21 cellular contexts compared by ENCODE assay signal in genomic region chr20:2794202-2794748, GRCh38. TPM values are rescaled to one million over a fixed set of nuclear protein-coding genes. Genes with fewer than 3 reads are reported as not detected.
DNase-seq lines count a peak whose midpoint lies in the region; ATAC-seq and TF ChIP-seq lines count a peak whose summit lies in the region.
"Had no signal": no experiment of that assay in that cellular context is flagged by ENCODE, and none has a peak within 500 bp of the region (broad histone marks: within the 10 kb centered on the region; RNA-seq: fewer than 3 reads in every experiment).

No MANE protein-coding gene starts in this region.

- H3K36me3 Mint-ChIP-seq in chondrocyte (ENCODE audit: low read depth) = peaks cover 2% of the 10 kb centered on the region
- H3K36me3 Mint-ChIP-seq in activated naive CD8-positive, alpha-beta T cell treated with anti-CD3 and anti-CD28 coated beads, Interleukin-2, amount 50 U/mL, for 24 hours (ENCODE audit: low read depth) = no peaks in the 10 kb centered on the region
- H3K36me3 Mint-ChIP-seq: CD8-positive, alpha-beta T cell had no signal

- peaks cover 3% of the 10 kb centered on the region for H4K20me1 ChIP-seq in osteoblast (ENCODE audit: insufficient read depth, low read length)

- H2AFZ ChIP-seq in osteoblast (ENCODE audit: low read length) = no peak overlapping the region
- H2AFZ ChIP-seq: GM23338 had no signal

- no peaks in the 10 kb centered on the region for H3K36me3 ChIP-seq in osteoblast (ENCODE audit: insufficient read depth, low read length)

- peaks cover 3% of the 10 kb centered on the region for H3K9me3 Mint-ChIP-seq in chondrocyte (ENCODE audit: low read depth)
- H3K9me3 Mint-ChIP-seq in activated naive CD8-positive, alpha-beta T cell treated with anti-CD3 and anti-CD28 coated beads, Interleukin-2, amount 50 U/mL, for 24 hours = no peaks in the 10 kb centered on the region
- H3K9me3 Mint-ChIP-seq: CD8-positive, alpha-beta T cell; GM23338 had no signal

- H3K4me2 ChIP-seq in osteoblast (ENCODE audit: insufficient read depth, low read length) = no peak overlapping the region
- H3K4me2 ChIP-seq: BLaER1 treated with 17β-estradiol and CSF1 and Interleukin-3, amounts not matched to agents 10 nM and 100 nM; GM23338; KMS-11 had no signal

- in situ Hi-C loops in GM13977 (cut with MboI; ENCODE audit: low pct_unique_long_range_greater_than_20kb, low sequenced_read_pairs, unreplicated experiment) = no loop called here

- H3K9me3 ChIP-seq in osteoblast (ENCODE audit: low read depth, low read length) = no peaks in the 10 kb centered on the region
- H3K9me3 ChIP-seq: BLaER1 treated with 17β-estradiol and CSF1 and Interleukin-3, amounts not matched to agents 10 nM and 100 nM had no signal

- H3K27me3 ChIP-seq in osteoblast (ENCODE audit: insufficient read depth, low read length) = peaks cover 56% of the 10 kb centered on the region
- H3K27me3 ChIP-seq: BLaER1 treated with 17β-estradiol and CSF1 and Interleukin-3, amounts not matched to agents 10 nM and 100 nM had no signal

- H3K4me1 Mint-ChIP-seq in chondrocyte (ENCODE audit: low read depth) = no peaks in the 10 kb centered on the region
- H3K4me1 Mint-ChIP-seq in activated naive CD8-positive, alpha-beta T cell treated with anti-CD3 and anti-CD28 coated beads, Interleukin-2, amount 50 U/mL, for 24 hours = peaks cover 6% of the 10 kb centered on the region

- no peak overlapping the region for H3K27ac Mint-ChIP-seq in chondrocyte (ENCODE audit: unreplicated experiment)
- H3K27ac Mint-ChIP-seq in activated naive CD8-positive, alpha-beta T cell treated with anti-CD3 and anti-CD28 coated beads, Interleukin-2, amount 50 U/mL, for 24 hours = no peak overlapping the region
- H3K27ac Mint-ChIP-seq: B cell; CD8-positive, alpha-beta T cell; GM23338 had no signal

- H3K27me3 Mint-ChIP-seq in chondrocyte (ENCODE audit: low read depth) = peaks cover 42% of the 10 kb centered on the region
- H3K27me3 Mint-ChIP-seq in activated naive CD8-positive, alpha-beta T cell treated with anti-CD3 and anti-CD28 coated beads, Interleukin-2, amount 50 U/mL, for 24 hours = peaks cover 26% of the 10 kb centered on the region

- TF ChIP-seq CTCF in GM13977 (IDR thresholded peaks at IDR 0.05; ENCODE audit: extremely low read depth, insufficient read depth, missing control alignments) (no peak), chondrocyte (IDR thresholded peaks at IDR 0.05) (no peak), osteoblast (IDR thresholded peaks at IDR 0.05; ENCODE audit: extremely low read depth, low read depth, low read length) (no peak)

- H3K4me1 ChIP-seq in osteoblast (ENCODE audit: insufficient read depth, low read length) = no peaks in the 10 kb centered on the region

- H3K4me3 Mint-ChIP-seq in chondrocyte (ENCODE audit: unreplicated experiment) = no peak overlapping the region
- H3K4me3 Mint-ChIP-seq in activated naive CD8-positive, alpha-beta T cell treated with anti-CD3 and anti-CD28 coated beads, Interleukin-2, amount 50 U/mL, for 24 hours = no peak overlapping the region
- H3K4me3 Mint-ChIP-seq: B cell; CD8-positive, alpha-beta T cell; GM23338 had no signal

- H3K4me3 ChIP-seq in osteoblast (ENCODE audit: insufficient read depth, low read length) = no peak overlapping the region
- H3K4me3 ChIP-seq: BLaER1 treated with 17β-estradiol and CSF1 and Interleukin-3, amounts not matched to agents 10 nM and 100 nM; GM23338 had no signal

- H3K79me2 ChIP-seq in osteoblast (ENCODE audit: insufficient read depth, low read length) = no peaks in the 10 kb centered on the region

- ATAC-seq in activated naive CD8-positive, alpha-beta T cell treated with anti-CD3 and anti-CD28 coated beads, Interleukin-2, amount 50 U/mL, for 24 hours = no peak
- ATAC-seq: CD8-positive, alpha-beta T cell; GM23338; HCT116 had no signal

- DNase-seq in NCI-H146 (lab: John Stamatoyannopoulos, UW) (peak; percentile 15), NCI-H146 treated with DMSO at 0.1 percent for 48 hours (lab: John Stamatoyannopoulos, UW; ENCODE audit: unreplicated experiment) (no peak), GM13977 (ENCODE audit: low spot score) (peak; percentile 12), chondrocyte (ENCODE audit: low spot score) (peak; percentile 75), osteoblast (ENCODE audit: insufficient read length, low spot score, missing footprints) (peak; percentile 68), DMS153 treated with DMSO at 0.1 percent for 48 hours (lab: John Stamatoyannopoulos, UW; ENCODE audit: unreplicated experiment) (no peak)
- no peak for DNase-seq in activated naive CD8-positive, alpha-beta T cell treated with anti-CD3 and anti-CD28 coated beads, Interleukin-2, amount 50 U/mL, for 24 hours
- DNase-seq in stimulated activated CD4-positive, alpha-beta T cell treated with anti-CD3 and anti-CD28 coated beads, Interleukin-1b, Interleukin-23, amount 100 ng/mL, for 48 hours = no peak
- DNase-seq: 8988T; CD8-positive, alpha-beta T cell; COR-L47; DMS 273 treated with DMSO at 0.1 percent for 48 hours; DMS79 treated with DMSO at 0.1 percent for 48 hours; GF-D8 had no signal

- no peak overlapping the region for H3K27ac ChIP-seq in osteoblast (ENCODE audit: low read depth, low read length)
- H3K27ac ChIP-seq: BLaER1 treated with 17β-estradiol and CSF1 and Interleukin-3, amounts not matched to agents 10 nM and 100 nM; KMS-11 had no signal

RNA-seq across cellular contexts. Expression of gene CPXM1, which starts 6.2 kb away (rescaled TPM):
- total RNA-seq in chondrocyte (6.2 to 6.4 TPM (median 6.3 TPM) in 3 replicates), osteoblast (under 0.01 and 0.88 TPM in 2 replicates)
- total RNA-seq: HT-29 had no signal

RNA-seq across cellular contexts. Expression of gene C20orf141, which starts 20.5 kb away (rescaled TPM):
- total RNA-seq in chondrocyte (not detected in 3 replicates), osteoblast (0.29 and 0.36 TPM in 2 replicates)
- total RNA-seq: A673; B cell; CD8-positive, alpha-beta T cell; GM23338; HT-29 had no signal

RNA-seq across cellular contexts. Expression of gene TMEM239, which starts 21.9 kb away (rescaled TPM):
- not detected in 3 replicates for total RNA-seq in chondrocyte
- under 0.01 TPM in 1 of 2 replicates, not detected in the other for total RNA-seq in osteoblast
- total RNA-seq: A673; B cell; CD8-positive, alpha-beta T cell; GM23338; HT-29 had no signal

RNA-seq across cellular contexts. Expression of gene PCED1A, which starts 46.2 kb away (rescaled TPM):
- 34.0 to 45.8 TPM (median 37.3 TPM) in 3 replicates for total RNA-seq in chondrocyte
- 21.5 and 24.2 TPM in 2 replicates for total RNA-seq in osteoblast

RNA-seq across cellular contexts. Expression of gene VPS16, which starts 46.3 kb away (rescaled TPM):
- total RNA-seq in chondrocyte (29.9 to 40.7 TPM (median 32.7 TPM) in 3 replicates), osteoblast (36.2 and 40.1 TPM in 2 replicates)

Comparison
In these comparisons a context has a peak if more than half of its experiments do, and no peak if none do; other contexts are left out.
1. DNase-seq: peak in NCI-H146 (single experiment), GM13977 (single experiment), chondrocyte (single experiment) and osteoblast (single experiment); none in NCI-H146 treated with DMSO at 0.1 percent for 48 hours (single experiment), activated naive CD8-positive, alpha-beta T cell treated with anti-CD3 and anti-CD28 coated beads, Interleukin-2, amount 50 U/mL, for 24 hours (single experiment), DMS153 treated with DMSO at 0.1 percent for 48 hours (single experiment) and stimulated activated CD4-positive, alpha-beta T cell treated with anti-CD3 and anti-CD28 coated beads, Interleukin-1b, Interleukin-23, amount 100 ng/mL, for 48 hours (single experiment).